In the genomic region with DNA sequence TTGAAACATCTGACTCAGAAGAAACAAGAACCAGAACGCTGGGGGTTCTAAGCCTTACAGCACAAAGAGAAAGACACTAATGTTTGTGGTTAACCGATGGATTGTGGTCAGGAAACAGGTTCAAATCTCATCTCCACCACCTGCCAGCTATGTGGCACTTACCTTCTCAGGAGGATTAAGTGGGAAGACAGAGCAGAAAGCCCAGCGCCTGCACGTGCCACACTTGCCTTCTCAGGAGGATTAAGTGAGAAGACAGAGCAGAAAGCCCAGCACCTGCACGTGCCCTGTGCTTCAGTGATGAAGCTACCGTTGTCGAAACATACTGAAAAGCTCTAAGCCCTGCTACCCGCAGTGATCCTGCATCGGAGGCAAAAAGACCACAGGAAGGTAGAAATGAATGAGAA, we compare ENCODE assay signal across 14 cellular contexts.
DNase-seq lines count a peak whose midpoint lies in the region; ATAC-seq lines count a peak whose summit lies in the region.
"Had no signal": no experiment of that assay in that cellular context is flagged by ENCODE, and none has a peak within 500 bp of the region (broad histone marks: within the 10 kb centered on the region; RNA-seq: fewer than 3 reads in every experiment).

No MANE protein-coding gene starts in this region.

- no peak for ATAC-seq in HG02938 (IDR thresholded peaks at IDR 0.05; ENCODE audit: unreplicated experiment)
- ATAC-seq: K562 had no signal

- H3K27ac Mint-ChIP-seq in activated T-cell treated with anti-CD3 and anti-CD28 coated beads, Interleukin-2, amount 50 U/mL, for 24 hours, result no peak overlapping the region
- no peak overlapping the region for H3K27ac Mint-ChIP-seq in activated T-helper 2 cell treated with anti-CD3 and anti-CD28 coated beads, Interferon-gamma antibody, Interleukin-2, Interleukin-4, amounts not matched to agents 10 μg/mL and 5 μg/mL and 100 μg/mL, durations not matched to agents 14 hours and 24 hours and 36 hours
- H3K27ac Mint-ChIP-seq: activated CD4-positive, alpha-beta T cell treated with anti-CD3 and anti-CD28 coated beads, Interleukin-2, amount 10 ng/mL, durations not matched to agents 24 days and 14 days had no signal

- no peak overlapping the region for H3K4me3 ChIP-seq in rectal smooth muscle tissue (ENCODE audit: low read length)
- H3K4me3 ChIP-seq: adrenal gland, GM23248, K562 had no signal

- no peaks in the 10 kb centered on the region for H3K36me3 Mint-ChIP-seq in activated T-cell treated with anti-CD3 and anti-CD28 coated beads, Interleukin-2, amount 50 U/mL, for 24 hours (ENCODE audit: low read depth)
- no peaks in the 10 kb centered on the region for H3K36me3 Mint-ChIP-seq in activated T-helper 2 cell treated with anti-CD3 and anti-CD28 coated beads, Interferon-gamma antibody, Interleukin-2, Interleukin-4, amounts not matched to agents 10 μg/mL and 5 μg/mL and 100 μg/mL, durations not matched to agents 14 hours and 24 hours and 36 hours (ENCODE audit: low read depth)

- peaks cover 47% of the 10 kb centered on the region for H3K27me3 Mint-ChIP-seq in activated T-cell treated with anti-CD3 and anti-CD28 coated beads, Interleukin-2, amount 50 U/mL, for 24 hours
- H3K27me3 Mint-ChIP-seq in activated T-helper 2 cell treated with anti-CD3 and anti-CD28 coated beads, Interferon-gamma antibody, Interleukin-2, Interleukin-4, amounts not matched to agents 10 μg/mL and 5 μg/mL and 100 μg/mL, durations not matched to agents 14 hours and 24 hours and 36 hours (ENCODE audit: low read depth), result peaks cover 6% of the 10 kb centered on the region

- H3K9ac ChIP-seq in rectal smooth muscle tissue (ENCODE audit: low read length), result no peak overlapping the region
- H3K9ac ChIP-seq: GM23248 had no signal

- no peak overlapping the region for H3K4me3 Mint-ChIP-seq in activated T-cell treated with anti-CD3 and anti-CD28 coated beads, Interleukin-2, amount 50 U/mL, for 24 hours
- no peak overlapping the region for H3K4me3 Mint-ChIP-seq in activated T-helper 2 cell treated with anti-CD3 and anti-CD28 coated beads, Interferon-gamma antibody, Interleukin-2, Interleukin-4, amounts not matched to agents 10 μg/mL and 5 μg/mL and 100 μg/mL, durations not matched to agents 14 hours and 24 hours and 36 hours (ENCODE audit: low read depth)
- H3K4me3 Mint-ChIP-seq: activated CD4-positive, alpha-beta T cell treated with anti-CD3 and anti-CD28 coated beads, Interleukin-2, amount 10 ng/mL, durations not matched to agents 24 days and 14 days had no signal

- H3K36me3 ChIP-seq in rectal smooth muscle tissue (ENCODE audit: control insufficient read depth, insufficient read depth, low read length), result no peaks in the 10 kb centered on the region
- H3K36me3 ChIP-seq: adrenal gland had no signal

- DNase-seq in activated T-cell treated with anti-CD3 and anti-CD28 coated beads, Interleukin-2, amount 50 U/mL, for 24 hours, result peak; percentile 43
- no peak for DNase-seq in activated T-cell treated with anti-CD3 and anti-CD28 coated beads for 4 hours
- peak; percentile 37 for DNase-seq in M059J (ENCODE audit: low read depth)
- peak in 2 of 3 experiments; percentile 2 to 3 for DNase-seq in activated CD8-positive, alpha-beta memory T cell treated with anti-CD3 and anti-CD28 coated beads for 48 hours (ENCODE audit: low read depth in 2 of 3, low spot score in 2 of 3)
- no peak for DNase-seq in putamen (ENCODE audit: low spot score)
- no peak for DNase-seq in activated T-helper 2 cell treated with anti-CD3 and anti-CD28 coated beads, Interferon-gamma antibody, Interleukin-2, Interleukin-4, amounts not matched to agents 10 μg/mL and 5 μg/mL and 100 μg/mL, durations not matched to agents 14 hours and 24 hours and 36 hours (ENCODE audit: low spot score)
- DNase-seq: activated CD4-positive, alpha-beta T cell treated with anti-CD3 and anti-CD28 coated beads, Interleukin-2, amount 10 ng/mL, durations not matched to agents 24 days and 14 days; adrenal gland; DMS153; GM23248; NCI-H2081 had no signal

- H3K27ac ChIP-seq in rectal smooth muscle tissue (ENCODE audit: low read depth, low read length), result peak overlapping the region; percentile 51
- H3K27ac ChIP-seq: adrenal gland, GM23248 had no signal

- H3K27me3 ChIP-seq in rectal smooth muscle tissue (ENCODE audit: control insufficient read depth, insufficient read depth, low read length), result no peaks in the 10 kb centered on the region
- H3K27me3 ChIP-seq: adrenal gland had no signal

- intact Hi-C loops in activated T-helper 2 cell treated with anti-CD3 and anti-CD28 coated beads, Interferon-gamma antibody, Interleukin-2, Interleukin-4, amounts not matched to agents 10 μg/mL and 5 μg/mL and 100 μg/mL, durations not matched to agents 14 hours and 24 hours and 36 hours (cut with micrococcal nuclease), result no loop called here

- no peaks in the 10 kb centered on the region for H3K9me3 Mint-ChIP-seq in activated T-cell treated with anti-CD3 and anti-CD28 coated beads, Interleukin-2, amount 50 U/mL, for 24 hours
- no peaks in the 10 kb centered on the region for H3K9me3 Mint-ChIP-seq in activated T-helper 2 cell treated with anti-CD3 and anti-CD28 coated beads, Interferon-gamma antibody, Interleukin-2, Interleukin-4, amounts not matched to agents 10 μg/mL and 5 μg/mL and 100 μg/mL, durations not matched to agents 14 hours and 24 hours and 36 hours
- H3K9me3 Mint-ChIP-seq: activated CD4-positive, alpha-beta T cell treated with anti-CD3 and anti-CD28 coated beads, Interleukin-2, amount 10 ng/mL, durations not matched to agents 24 days and 14 days had no signal

- peaks cover 23% of the 10 kb centered on the region for H3K4me1 ChIP-seq in rectal smooth muscle tissue (ENCODE audit: control insufficient read depth, insufficient read depth, low read length)

- peaks cover 6% of the 10 kb centered on the region for H3K4me1 Mint-ChIP-seq in activated T-cell treated with anti-CD3 and anti-CD28 coated beads, Interleukin-2, amount 50 U/mL, for 24 hours (ENCODE audit: low read depth)
- no peaks in the 10 kb centered on the region for H3K4me1 Mint-ChIP-seq in activated T-helper 2 cell treated with anti-CD3 and anti-CD28 coated beads, Interferon-gamma antibody, Interleukin-2, Interleukin-4, amounts not matched to agents 10 μg/mL and 5 μg/mL and 100 μg/mL, durations not matched to agents 14 hours and 24 hours and 36 hours (ENCODE audit: low read depth)

Comparison
In these comparisons a context has a peak if more than half of its experiments do, and no peak if none do; other contexts are left out.
1. DNase-seq: peak in activated T-cell treated with anti-CD3 and anti-CD28 coated beads, Interleukin-2, amount 50 U/mL, for 24 hours (single experiment), M059J (single experiment) and activated CD8-positive, alpha-beta memory T cell treated with anti-CD3 and anti-CD28 coated beads for 48 hours (2 of 3); none in activated T-cell treated with anti-CD3 and anti-CD28 coated beads for 4 hours (single experiment), putamen (single experiment) and activated T-helper 2 cell treated with anti-CD3 and anti-CD28 coated beads, Interferon-gamma antibody, Interleukin-2, Interleukin-4, amounts not matched to agents 10 μg/mL and 5 μg/mL and 100 μg/mL, durations not matched to agents 14 hours and 24 hours and 36 hours (single experiment).